ENCODE assay signal across 1 cellular context in the genomic region with DNA sequence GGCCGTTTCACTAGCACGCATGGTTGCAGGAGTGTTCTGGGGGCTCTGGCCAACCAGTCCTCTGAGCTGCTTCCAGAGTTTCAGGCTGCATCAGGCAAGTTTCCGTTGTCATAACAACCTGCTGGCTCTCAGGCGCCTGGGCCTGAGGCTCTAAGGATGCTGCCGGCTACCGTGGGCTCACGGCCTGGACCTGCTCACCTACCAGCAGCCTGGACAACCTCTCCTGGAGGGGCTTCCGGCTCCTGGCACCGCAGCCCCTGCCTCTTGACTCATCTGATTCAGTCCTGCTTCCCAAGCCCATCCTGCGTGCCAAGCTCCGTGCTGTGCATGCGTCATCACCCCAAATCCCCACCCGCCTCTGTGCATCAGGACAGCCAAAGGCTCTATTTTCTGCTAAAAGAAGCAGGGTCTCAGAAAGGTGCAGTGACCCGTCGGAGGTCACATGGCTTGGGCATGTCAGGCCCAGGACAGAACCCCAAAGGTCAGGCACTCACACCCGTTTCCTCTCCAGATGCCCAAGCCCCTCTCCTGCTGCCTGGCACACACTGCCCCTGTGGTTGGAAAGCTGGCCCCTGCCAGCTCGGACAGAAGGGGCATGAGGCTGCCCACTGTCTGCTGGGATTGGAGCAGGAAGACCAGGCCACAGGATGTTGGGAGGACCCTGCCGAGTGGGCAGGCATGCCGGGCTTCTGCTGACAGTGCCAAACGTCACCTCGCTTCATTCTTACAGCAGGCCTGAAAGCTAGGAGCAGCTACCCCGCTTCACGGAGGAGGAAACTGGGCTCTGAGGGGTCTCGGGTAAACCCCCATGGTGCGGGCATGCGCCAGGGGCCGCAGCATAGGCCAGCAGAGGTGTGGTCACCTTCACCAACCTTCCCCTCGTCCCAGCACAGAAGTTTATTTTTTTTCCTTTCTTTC.
TF ChIP-seq lines count a peak whose summit lies in the region.

No MANE protein-coding gene starts in this region.

TF ChIP-seq in HepG2, 621 proteins besides CTCF, POLR2A, EP300 and RAD21:
- no peak for TF ChIP-seq REST (IDR thresholded peaks at IDR 0.05; ENCODE audit: borderline replicate concordance in 1 of 2, low read depth in 1 of 2, low read length in 2 of 2)
